ENCODE assay signal across 8 cellular contexts in the genomic region with DNA sequence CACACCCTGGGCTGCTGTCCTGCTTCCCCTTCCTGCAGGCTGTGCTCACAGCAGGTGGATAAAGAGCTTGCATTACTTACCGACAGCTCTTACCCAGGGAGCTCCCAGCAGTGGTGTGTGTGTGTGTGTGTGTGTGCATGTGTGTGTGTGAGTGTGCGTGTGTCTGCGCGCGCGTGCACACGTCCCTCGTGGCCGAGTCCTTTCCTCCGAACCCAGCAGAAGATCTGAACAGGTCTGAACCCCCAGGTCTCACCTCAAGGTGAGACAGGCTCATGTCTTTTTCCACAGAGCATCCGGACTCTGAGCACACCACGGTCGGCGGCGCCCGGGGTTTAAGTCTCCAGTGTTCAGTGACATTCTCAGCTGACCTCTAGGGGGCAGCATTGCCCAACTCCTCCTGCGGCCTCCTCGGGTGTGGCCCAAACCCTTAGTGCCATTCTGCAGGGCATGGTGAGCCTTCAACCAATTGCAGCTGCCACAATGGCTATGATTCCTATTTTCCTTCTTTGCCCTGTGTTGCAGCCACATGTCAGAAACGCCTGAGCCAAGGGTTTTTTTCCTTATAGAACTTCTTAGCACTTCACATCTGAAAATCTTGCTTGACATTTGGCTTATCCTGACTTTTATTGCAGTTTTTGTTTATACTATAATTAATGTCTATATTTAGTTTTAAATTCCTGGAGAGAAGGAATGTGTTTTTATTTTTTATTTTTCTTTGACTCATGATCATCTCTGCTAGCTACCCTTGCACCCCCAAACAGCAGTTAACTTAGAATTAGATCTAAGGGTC.
A peak's percentile ranks its signal among the peaks of the same experiment; 100 is the strongest.
DNase-seq lines count a peak whose midpoint lies in the region; ATAC-seq, FAIRE-seq and TF ChIP-seq lines count a peak whose summit lies in the region.

No MANE protein-coding gene starts in this region.

- H3K4me1 Mint-ChIP-seq in glutamatergic neuron (ENCODE audit: low read depth, unreplicated experiment) (peaks cover 16% of the 10 kb centered on the region), type B pancreatic cell (ENCODE audit: unreplicated experiment) (peaks cover 11% of the 10 kb centered on the region)

- no peaks in the 10 kb centered on the region for H3K4me1 ChIP-seq in GM23248 (ENCODE audit: insufficient read depth)
- peaks cover 7% of the 10 kb centered on the region for H3K4me1 ChIP-seq in Karpas-422 (ENCODE audit: low read length)
- H3K4me1 ChIP-seq in SJCRH30, result no peaks in the 10 kb centered on the region
- H3K4me1 ChIP-seq in pancreas, result no peaks in the 10 kb centered on the region

- H3K4me3 Mint-ChIP-seq in glutamatergic neuron (ENCODE audit: unreplicated experiment) (peak overlapping the region; percentile 79), type B pancreatic cell (peak overlapping the region; percentile 76)

- peak; percentile 79 to 94 (median 91) for ATAC-seq in pancreas

- no peak for FAIRE-seq in pancreas (lab: Jason Lieb, UNC)

- H3K9me3 ChIP-seq in GM23248 (ENCODE audit: low read depth) (no peaks in the 10 kb centered on the region), Karpas-422 (ENCODE audit: low read length) (no peaks in the 10 kb centered on the region), SJCRH30 (replicated peaks) (no peaks in the 10 kb centered on the region), pancreas (no peaks in the 10 kb centered on the region)

- H3K36me3 ChIP-seq in GM23248 (ENCODE audit: low read depth) (no peaks in the 10 kb centered on the region), Karpas-422 (ENCODE audit: insufficient read depth, low read length) (no peaks in the 10 kb centered on the region), SJCRH30 (no peaks in the 10 kb centered on the region), pancreas (no peaks in the 10 kb centered on the region)

- 15 to 18% methylated on average over 17 to 19 of the region's 19 CpGs for WGBS in GM23248 (ENCODE audit: low coverage in 1 of 2, low lambda C conversion rate in 2 of 2, missing lambda C conversion rate in 2 of 2), 2 experiments
- WGBS in pancreas, 2 donors, result 7 to 8% methylated on average over 19 of the region's 19 CpGs

- no peak overlapping the region for H3K9ac ChIP-seq in GM23248
- H3K9ac ChIP-seq in Karpas-422 (ENCODE audit: low read length), result no peak overlapping the region

- H3K4me3 ChIP-seq in GM23248, result no peak overlapping the region
- no peak overlapping the region for H3K4me3 ChIP-seq in Karpas-422 (ENCODE audit: low read length)
- H3K4me3 ChIP-seq in SJCRH30, result no peak overlapping the region
- H3K4me3 ChIP-seq in pancreas, result no peak overlapping the region

- H3K27me3 Mint-ChIP-seq in glutamatergic neuron (ENCODE audit: unreplicated experiment) (peaks cover 7% of the 10 kb centered on the region), type B pancreatic cell (peaks cover 38% of the 10 kb centered on the region)

- H3K36me3 Mint-ChIP-seq in glutamatergic neuron (ENCODE audit: unreplicated experiment) (no peaks in the 10 kb centered on the region), type B pancreatic cell (no peaks in the 10 kb centered on the region)

- no peaks in the 10 kb centered on the region for H3F3A ChIP-seq in GM23248 (ENCODE audit: insufficient read depth)

- H3K27ac Mint-ChIP-seq in glutamatergic neuron (ENCODE audit: unreplicated experiment) (no peak overlapping the region), type B pancreatic cell (peak overlapping the region; percentile 23)

- no peak overlapping the region for H3K4me2 ChIP-seq in GM23248 (ENCODE audit: unreplicated experiment)
- no peak overlapping the region for H3K4me2 ChIP-seq in Karpas-422 (ENCODE audit: low read depth, low read length, poor library complexity, severe bottlenecking)

- TF ChIP-seq CTCF in glutamatergic neuron (IDR thresholded peaks at IDR 0.05; ENCODE audit: partially characterized antibody, unreplicated experiment) (peak; percentile 96), pancreas (IDR thresholded peaks at IDR 0.05) (peak; percentile 61 to 77 (median 72)), type B pancreatic cell (conservative IDR thresholded peaks at IDR 0.05) (peak; percentile 92)

- H4K20me1 ChIP-seq in GM23248 (ENCODE audit: insufficient read depth) (no peaks in the 10 kb centered on the region), Karpas-422 (ENCODE audit: insufficient read depth, low read depth, low read length) (no peaks in the 10 kb centered on the region)

- H3K79me2 ChIP-seq in GM23248 (ENCODE audit: insufficient read depth) (no peaks in the 10 kb centered on the region), Karpas-422 (ENCODE audit: low read length) (no peaks in the 10 kb centered on the region)

- H3K27me3 ChIP-seq in GM23248 (replicated peaks; ENCODE audit: insufficient read depth) (peaks cover 11% of the 10 kb centered on the region), Karpas-422 (ENCODE audit: low read length) (no peaks in the 10 kb centered on the region), SJCRH30 (no peaks in the 10 kb centered on the region), pancreas (peaks cover 0 to 4% (median 2%) of the 10 kb centered on the region in 4 donors)

- H3K27ac ChIP-seq in GM23248, result no peak overlapping the region
- H3K27ac ChIP-seq in Karpas-422 (ENCODE audit: low read length), result no peak overlapping the region
- no peak overlapping the region for H3K27ac ChIP-seq in SJCRH30
- H3K27ac ChIP-seq in pancreas, result no peak overlapping the region

- no peaks in the 10 kb centered on the region for H3K9me3 Mint-ChIP-seq in glutamatergic neuron (ENCODE audit: unreplicated experiment)
- no peaks in the 10 kb centered on the region for H3K9me3 Mint-ChIP-seq in type B pancreatic cell

- no peaks in the 10 kb centered on the region for H3K9me2 ChIP-seq in GM23248 (ENCODE audit: insufficient read depth)
- no peaks in the 10 kb centered on the region for H3K9me2 ChIP-seq in Karpas-422 (replicated peaks; ENCODE audit: insufficient read depth, low read length)

- intact Hi-C loops in pancreas (cut with DNase I), result no loop called here

- in situ Hi-C loops in G401 (cut with HindIII; ENCODE audit: low sequenced_read_pairs), result no loop called here
- in situ Hi-C loops in GM23248 (cut with MboI), result loop anchor here (25.0 kb wide), 1 partner anchor 1629 kb away; no protein-coding TSS in a partner anchor

- DNase-seq in G401 (ENCODE audit: low spot score) (peak; percentile 74), GM23248 (peak; percentile 74), Karpas-422 (peak; percentile 91), SJCRH30 (peak; percentile 69 to 85), glutamatergic neuron (peak; percentile 85), pancreas (peak; percentile 47 to 87 (median 70)), type B pancreatic cell (ENCODE audit: extremely low spot score, unreplicated experiment) (peak; percentile 79)
- peak; percentile 58 for DNase-seq in activated gamma-delta T cell treated with anti-CD3 and anti-CD28 coated beads, Interleukin-2, amount 50 U/mL, for 16 hours (ENCODE audit: low read depth)

- H2AFZ ChIP-seq in GM23248, result no peak overlapping the region
- H2AFZ ChIP-seq in Karpas-422 (ENCODE audit: low read length), result no peak overlapping the region
